ENCODE assay signal across 16 cellular contexts in the genomic region with DNA sequence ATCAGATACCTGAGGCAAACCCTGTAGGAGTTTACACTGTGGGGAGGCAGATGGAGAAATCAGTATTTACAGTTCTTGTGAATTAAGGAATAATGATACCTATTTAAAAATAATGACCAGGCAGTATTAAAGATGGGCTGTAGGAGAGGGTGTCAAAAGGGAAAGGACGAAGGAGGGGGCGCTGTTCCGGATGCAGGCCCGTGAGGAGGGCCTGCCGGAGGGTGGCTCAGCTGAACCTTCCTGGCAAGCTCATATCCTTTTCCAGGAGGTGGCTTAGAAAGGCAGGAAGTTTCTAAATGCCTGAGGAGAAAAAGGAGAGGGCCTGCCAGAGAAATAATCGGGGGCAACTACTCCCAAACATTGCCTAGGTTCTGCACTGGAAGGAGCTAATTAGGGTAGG. TPM values are rescaled to one million over a fixed set of nuclear protein-coding genes. Genes with fewer than 3 reads are reported as not detected.
A peak's percentile ranks its signal among the peaks of the same experiment; 100 is the strongest.
DNase-seq lines count a peak whose midpoint lies in the region; ATAC-seq and TF ChIP-seq lines count a peak whose summit lies in the region.
"Had no signal": no experiment of that assay in that cellular context is flagged by ENCODE, and none has a peak within 500 bp of the region (broad histone marks: within the 10 kb centered on the region; RNA-seq: fewer than 3 reads in every experiment).

No MANE protein-coding gene starts in this region.

- no peaks in the 10 kb centered on the region; the same call in 1 of the 2 replicates for H3K27me3 Mint-ChIP-seq in WTC11 (ENCODE audit: low read depth)
- H3K27me3 Mint-ChIP-seq: brain, T-cell had no signal

- H3K4me1 Mint-ChIP-seq in WTC11 = peaks cover 41% of the 10 kb centered on the region
- H3K4me1 Mint-ChIP-seq: CD14-positive monocyte had no signal

- peak overlapping the region; percentile 89; the same call in 1 of the 2 replicates for H3K27ac Mint-ChIP-seq in WTC11
- H3K27ac Mint-ChIP-seq: activated T-helper 1 cell treated with anti-CD3 and anti-CD28 coated beads, Interleukin-12 subunit alpha, Interleukin-12 subunit beta, Interleukin-2, Interleukin-4 antibody, amounts not matched to agents 30 ng/mL and 10 ng/mL and 1 ng/mL, durations not matched to agents 14 hours and 24 hours and 36 hours; CD14-positive monocyte had no signal

- no peak overlapping the region for H3K4me3 ChIP-seq in skin epidermis

- H3K4me3 Mint-ChIP-seq in WTC11 = no peak overlapping the region
- H3K4me3 Mint-ChIP-seq: activated T-helper 1 cell treated with anti-CD3 and anti-CD28 coated beads, Interleukin-12 subunit alpha, Interleukin-12 subunit beta, Interleukin-2, Interleukin-4 antibody, amounts not matched to agents 30 ng/mL and 10 ng/mL and 1 ng/mL, durations not matched to agents 14 hours and 24 hours and 36 hours; brain; CD14-positive monocyte; T-cell had no signal

- TF ChIP-seq CTCF in WTC11 (IDR thresholded peaks at IDR 0.05) = no peak

- peak; percentile 54 for ATAC-seq in WTC11
- no peak for ATAC-seq in GM21619 (IDR thresholded peaks at IDR 0.05; ENCODE audit: unreplicated experiment)
- ATAC-seq: T-cell had no signal

- H3K36me3 Mint-ChIP-seq in WTC11 = no peaks in the 10 kb centered on the region

- peak; percentile 20 for DNase-seq in WTC11 (ENCODE audit: low spot score)
- peak; percentile 75 for DNase-seq in dermis blood vessel endothelial cell
- peak; percentile 14 for DNase-seq in kidney tubule cell (ENCODE audit: low spot score)
- DNase-seq in HCEC 1CT = no peak
- no peak for DNase-seq in cerebellar nuclear complex (lab: John Stamatoyannopoulos, UW)
- DNase-seq in H4 (ENCODE audit: low spot score) = no peak
- DNase-seq: activated CD4-positive, alpha-beta T cell treated with anti-CD3 and anti-CD28 coated beads for 4 hours; NCI-H1048; NCI-H226; T-cell had no signal

- POLR2A ChIA-PET in WTC11 (lab: Charles Lee) = no interaction called here

- peak overlapping the region in 13 of 21 experiments; percentile 0 to 57 (median 34) for H3K27ac ChIP-seq in skin epidermis
- H3K27ac ChIP-seq: epithelial cell of prostate had no signal

- CTCF ChIA-PET in WTC11 (lab: Charles Lee) = interaction anchor here (0.6 to 3.7 kb wide), 11 partner anchors 10 to 159 kb away, joined by 3 to 26 read pairs (median 4); partner anchors contain the start of gene MBNL2

- H3K9me3 Mint-ChIP-seq in WTC11 = no peaks in the 10 kb centered on the region
- H3K9me3 Mint-ChIP-seq: activated T-helper 1 cell treated with anti-CD3 and anti-CD28 coated beads, Interleukin-12 subunit alpha, Interleukin-12 subunit beta, Interleukin-2, Interleukin-4 antibody, amounts not matched to agents 30 ng/mL and 10 ng/mL and 1 ng/mL, durations not matched to agents 14 hours and 24 hours and 36 hours; brain; T-cell had no signal

TF ChIP-seq in WTC11, 78 proteins besides CTCF, POLR2A, EP300 and RAD21:
- TF ChIP-seq ZNF671 (CRISPR knock-in tag; IDR thresholded peaks at IDR 0.05) (no peak), RELA (CRISPR knock-in tag; IDR thresholded peaks at IDR 0.05; ENCODE audit: borderline replicate concordance) (no peak), NR1H2 (CRISPR knock-in tag; IDR thresholded peaks at IDR 0.05) (no peak), ERG (CRISPR knock-in tag; IDR thresholded peaks at IDR 0.05) (no peak), FOXK1 (CRISPR knock-in tag; IDR thresholded peaks at IDR 0.05) (no peak), GRHL2 (CRISPR knock-in tag; IDR thresholded peaks at IDR 0.05; ENCODE audit: insufficient replicate concordance, severe bottlenecking) (no peak), ZNF512 (CRISPR knock-in tag; IDR thresholded peaks at IDR 0.05; ENCODE audit: borderline replicate concordance) (no peak), SMAD3 (CRISPR knock-in tag; IDR thresholded peaks at IDR 0.05; ENCODE audit: borderline replicate concordance) (no peak), FOXP1 (CRISPR knock-in tag; IDR thresholded peaks at IDR 0.05; ENCODE audit: borderline replicate concordance) (no peak), USF2 (CRISPR knock-in tag; IDR thresholded peaks at IDR 0.05) (no peak), ZNF219 (CRISPR knock-in tag; IDR thresholded peaks at IDR 0.05; ENCODE audit: borderline replicate concordance) (no peak)
- TF ChIP-seq, protein P1, sequence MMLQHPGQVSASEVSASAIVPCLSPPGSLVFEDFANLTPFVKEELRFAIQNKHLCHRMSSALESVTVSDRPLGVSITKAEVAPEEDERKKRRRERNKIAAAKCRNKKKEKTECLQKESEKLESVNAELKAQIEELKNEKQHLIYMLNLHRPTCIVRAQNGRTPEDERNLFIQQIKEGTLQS (CRISPR knock-in tag; conservative IDR thresholded peaks at IDR 0.05) = no peak

RNA-seq across cellular contexts. Expression of gene MBNL2, which starts 46.6 kb away (rescaled TPM):
- total RNA-seq in WTC11 (2021) (0.85 to 1.9 TPM (median 1.7 TPM) in 3 replicates), dermis blood vessel endothelial cell (78.3 and 90.6 TPM in 2 replicates)
- total RNA-seq in H4 (2014; rRNA removed; shearing (Covaris generic)) = 13.7 and 28.0 TPM in 2 replicates

Comparison
In these comparisons a context has a peak if more than half of its experiments do, and no peak if none do; other contexts are left out.
1. DNase-seq: peak in WTC11 (single experiment), dermis blood vessel endothelial cell (single experiment) and kidney tubule cell (single experiment); none in HCEC 1CT (single experiment), cerebellar nuclear complex (0 of 2) and H4 (single experiment).